Comparison of ENCODE assay signal across 24 cellular contexts in genomic region chr5:15447209-15447608, GRCh38. TPM values are rescaled to one million over a fixed set of nuclear protein-coding genes. Genes with fewer than 3 reads are reported as not detected.
"Had no signal": no experiment of that assay in that cellular context is flagged by ENCODE, and none has a peak within 500 bp of the region (broad histone marks: within the 10 kb centered on the region; RNA-seq: fewer than 3 reads in every experiment).

No MANE protein-coding gene starts in this region.

- ATAC-seq: Panc1, PC-3, T-cell had no signal

- H3K4me2 ChIP-seq: SK-N-SH had no signal

- H3K4me3 ChIP-seq: MG63 had no signal

- H3K36me3 ChIP-seq: MG63 had no signal

- H3K4me1 Mint-ChIP-seq: T-cell had no signal

- DNase-seq: Karpas-422; KBM-7; MG63; NCI-H1092 treated with DMSO at 0.1 percent for 48 hours; NCI-H1417 treated with DMSO at 0.1 percent for 48 hours; NCI-H146; NCI-H1694 treated with DMSO at 0.1 percent for 48 hours; NCI-H1930; NCI-H2107; NCI-H2171 treated with DMSO at 0.1 percent for 48 hours; NCI-H524; NCI-H526 treated with DMSO at 0.1 percent for 48 hours; NCI-H774; NK-92 treated with Interleukin-12 subunit alpha and Interleukin-12 subunit beta, amount 100 ng/mL, for 24 hours; PC-3; SHP77; SW 1271; T-cell had no signal

- H3K36me3 Mint-ChIP-seq: T-cell had no signal

- H3K27ac Mint-ChIP-seq: T-cell; T-helper 1 cell treated with Interleukin-12 subunit alpha and Interleukin-12 subunit beta and Interleukin-4 antibody, amounts not matched to agents 30 μg/mL and 1 μg/mL, for 36 hours had no signal

- H3K27me3 ChIP-seq: MG63 had no signal

- H3K4me3 Mint-ChIP-seq: T-cell; T-helper 1 cell treated with Interleukin-12 subunit alpha and Interleukin-12 subunit beta and Interleukin-4 antibody, amounts not matched to agents 30 μg/mL and 1 μg/mL, for 36 hours had no signal

- H3K9ac ChIP-seq: SK-N-SH had no signal

- H3K27ac ChIP-seq: RWPE1 had no signal

- H3K9me3 ChIP-seq: MG63, SK-N-SH had no signal

- H3K27me3 Mint-ChIP-seq: T-cell had no signal

RNA-seq across cellular contexts. Expression of gene FBXL7, which starts 52.8 kb away (rescaled TPM):
- total RNA-seq: HT-29, OCI-LY7 had no signal
